8 cellular contexts compared by ENCODE assay signal in the genomic region with DNA sequence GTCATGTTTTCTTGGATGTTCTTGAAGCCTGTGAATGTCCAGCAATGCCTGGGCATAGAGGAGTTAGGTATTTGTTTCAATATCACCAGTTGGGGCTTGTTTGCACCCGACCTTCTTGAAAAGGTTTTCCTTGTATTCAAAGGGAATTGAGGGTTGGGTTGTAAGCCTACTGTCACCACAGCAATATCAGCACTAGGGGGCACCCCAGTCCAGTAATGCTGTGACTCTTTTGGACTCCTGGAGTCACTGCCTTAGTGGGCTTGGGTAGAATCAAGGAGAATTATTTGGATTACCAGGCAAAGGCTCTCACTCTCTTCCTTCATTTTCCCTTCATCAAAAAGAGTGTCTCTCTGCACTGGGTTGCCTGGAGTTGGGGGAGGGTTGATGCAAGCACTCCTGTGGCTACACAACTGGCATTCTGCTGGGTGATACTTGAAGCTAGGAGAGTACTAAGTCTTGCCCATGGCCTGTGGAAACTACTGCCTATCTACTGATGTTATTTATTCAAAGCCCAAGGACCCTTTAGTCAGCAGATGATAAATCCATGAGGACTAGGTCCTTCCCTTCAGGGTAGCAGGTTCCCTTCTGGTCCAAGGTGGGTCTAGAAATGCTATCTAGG. TPM values are rescaled to one million over a fixed set of nuclear protein-coding genes. Genes with fewer than 3 reads are reported as not detected.
DNase-seq lines count a peak whose midpoint lies in the region; ATAC-seq and TF ChIP-seq lines count a peak whose summit lies in the region.

No MANE protein-coding gene starts in this region.

- intact Hi-C loops in activated CD4-positive, alpha-beta T cell treated with anti-CD3 and anti-CD28 coated beads, Interleukin-2, amount 10 ng/mL, durations not matched to agents 24 days and 14 days (cut with micrococcal nuclease): loop anchor here (1.0 to 5.0 kb wide), 3 partner anchors 492 to 706 kb away; no protein-coding TSS in a partner anchor

- in situ Hi-C loops in KBM-7 (cut with MboI; ENCODE audit: low pct_unique_long_range_greater_than_20kb, low sequenced_read_pairs): loop anchor here (25.0 kb wide), 1 partner anchor 556 kb away; no protein-coding TSS in a partner anchor

- H4K20me1 ChIP-seq in DOHH2 (ENCODE audit: control insufficient read depth, insufficient read depth, low read depth, low read length): no peaks in the 10 kb centered on the region

- H3K27ac ChIP-seq in DOHH2 (ENCODE audit: low read depth, low read length): no peak overlapping the region

- H3K9me2 ChIP-seq in DOHH2 (replicated peaks; ENCODE audit: control insufficient read depth, low read length): no peaks in the 10 kb centered on the region

- no peak overlapping the region for H3K4me2 ChIP-seq in DOHH2 (ENCODE audit: low read length)

- no peaks in the 10 kb centered on the region for H3K36me3 Mint-ChIP-seq in activated CD4-positive, alpha-beta T cell treated with anti-CD3 and anti-CD28 coated beads, Interleukin-2, amount 10 ng/mL, durations not matched to agents 24 days and 14 days (ENCODE audit: low read depth)

- peak; percentile 56 for DNase-seq in KBM-7
- peak; percentile 83 for DNase-seq in activated CD4-positive, alpha-beta T cell treated with anti-CD3 and anti-CD28 coated beads, Interleukin-2, amount 10 ng/mL, durations not matched to agents 24 days and 14 days
- peak; percentile 10 for DNase-seq in fibroblast of mammary gland (ENCODE audit: low read depth)
- DNase-seq in stimulated activated CD4-positive, alpha-beta T cell treated with anti-CD3 and anti-CD28 coated beads, Interleukin-1b, Interleukin-23, amount 100 ng/mL, for 4 hours (ENCODE audit: low read depth in 2 of 2): peak; percentile 10 to 30
- no peak for DNase-seq in cerebellum (ENCODE audit: low spot score)

- H3K4me3 ChIP-seq in DOHH2 (ENCODE audit: low read length) (no peak overlapping the region), fibroblast of mammary gland (ENCODE audit: control insufficient read depth, low read depth, low read length) (no peak overlapping the region)

- H3K27me3 ChIP-seq in DOHH2 (ENCODE audit: control insufficient read depth, low read length): peaks cover 21% of the 10 kb centered on the region

- H3K4me1 Mint-ChIP-seq in activated CD4-positive, alpha-beta T cell treated with anti-CD3 and anti-CD28 coated beads, Interleukin-2, amount 10 ng/mL, durations not matched to agents 24 days and 14 days: no peaks in the 10 kb centered on the region

- no peaks in the 10 kb centered on the region for H3K9me3 Mint-ChIP-seq in activated CD4-positive, alpha-beta T cell treated with anti-CD3 and anti-CD28 coated beads, Interleukin-2, amount 10 ng/mL, durations not matched to agents 24 days and 14 days

- H3K27me3 Mint-ChIP-seq in activated CD4-positive, alpha-beta T cell treated with anti-CD3 and anti-CD28 coated beads, Interleukin-2, amount 10 ng/mL, durations not matched to agents 24 days and 14 days: peaks cover 32% of the 10 kb centered on the region

- H3K4me3 Mint-ChIP-seq in activated CD4-positive, alpha-beta T cell treated with anti-CD3 and anti-CD28 coated beads, Interleukin-2, amount 10 ng/mL, durations not matched to agents 24 days and 14 days: no peak overlapping the region

- no peaks in the 10 kb centered on the region for H3K36me3 ChIP-seq in DOHH2 (ENCODE audit: control insufficient read depth, low read length)

- TF ChIP-seq CTCF in DOHH2 (IDR thresholded peaks at IDR 0.05; ENCODE audit: low read depth, low read length, poor library complexity, severe bottlenecking) (peak; percentile 78), fibroblast of mammary gland (conservative IDR thresholded peaks at IDR 0.05; ENCODE audit: control insufficient read depth, insufficient read depth, low read depth, low read length) (peak; percentile 34)

- ATAC-seq in HG02970 (IDR thresholded peaks at IDR 0.05; ENCODE audit: low FRiP score, unreplicated experiment) (no peak), HG02852 (IDR thresholded peaks at IDR 0.05; ENCODE audit: unreplicated experiment) (no peak)

- H3K79me2 ChIP-seq in DOHH2 (ENCODE audit: control insufficient read depth, low read length): no peaks in the 10 kb centered on the region

- no peak overlapping the region for H3K27ac Mint-ChIP-seq in activated CD4-positive, alpha-beta T cell treated with anti-CD3 and anti-CD28 coated beads, Interleukin-2, amount 10 ng/mL, durations not matched to agents 24 days and 14 days

- no peaks in the 10 kb centered on the region for H3F3A ChIP-seq in DOHH2 (ENCODE audit: control insufficient read depth, insufficient read depth)

- no peaks in the 10 kb centered on the region for H3K4me1 ChIP-seq in DOHH2 (ENCODE audit: control insufficient read depth, low read length)

- no peaks in the 10 kb centered on the region for H3K9me3 ChIP-seq in DOHH2 (ENCODE audit: control insufficient read depth, insufficient read depth, low read length)

RNA-seq across cellular contexts. Expression of a gene that starts 34.5 kb away (rescaled TPM):
- not detected in 2 replicates for total RNA-seq in activated CD4-positive, alpha-beta T cell treated with anti-CD3 and anti-CD28 coated beads, Interleukin-2, amount 10 ng/mL, durations not matched to agents 24 days and 14 days
- not detected for total RNA-seq in cerebellum

RNA-seq across cellular contexts. Expression of a gene that starts 44.8 kb away (rescaled TPM):
- not detected in 2 replicates for total RNA-seq in activated CD4-positive, alpha-beta T cell treated with anti-CD3 and anti-CD28 coated beads, Interleukin-2, amount 10 ng/mL, durations not matched to agents 24 days and 14 days
- total RNA-seq in cerebellum: not detected

RNA-seq across cellular contexts. Expression of a gene that starts 47.7 kb away (rescaled TPM):
- total RNA-seq in activated CD4-positive, alpha-beta T cell treated with anti-CD3 and anti-CD28 coated beads, Interleukin-2, amount 10 ng/mL, durations not matched to agents 24 days and 14 days: not detected in 2 replicates
- total RNA-seq in cerebellum: not detected
